19 cellular contexts compared by ENCODE assay signal in the genomic region with DNA sequence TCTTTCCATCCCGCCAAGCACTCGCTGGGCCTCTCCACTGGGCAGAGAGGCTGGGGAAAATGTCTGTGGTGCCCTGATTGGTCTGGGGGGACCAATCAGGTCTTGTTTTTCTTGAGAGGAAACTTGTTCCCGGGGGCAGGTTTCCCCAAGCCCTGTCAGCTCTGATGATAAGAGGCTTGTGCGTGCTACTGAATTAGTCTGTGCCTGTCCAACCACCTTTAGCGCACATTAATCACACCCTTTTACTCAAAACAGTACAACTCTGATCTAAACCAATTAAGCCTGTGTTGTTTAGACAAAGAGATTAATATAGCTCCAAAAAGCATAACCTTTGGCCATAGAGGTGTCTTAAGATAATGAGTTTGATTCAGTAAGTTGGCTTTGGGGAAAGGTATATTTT.
DNase-seq lines count a peak whose midpoint lies in the region; ATAC-seq, FAIRE-seq and TF ChIP-seq lines count a peak whose summit lies in the region.
"Had no signal": no experiment of that assay in that cellular context is flagged by ENCODE, and none has a peak within 500 bp of the region (broad histone marks: within the 10 kb centered on the region; RNA-seq: fewer than 3 reads in every experiment).

No MANE protein-coding gene starts in this region.

- CTCF ChIA-PET in activated naive CD4-positive, alpha-beta T cell treated with anti-CD3 and anti-CD28 coated beads, Interleukin-2, amount 10 ng/mL, durations not matched to agents 7 days and 5 days (lab: Charles Lee): no interaction called here

- H3K4me3 ChIP-seq in endodermal cell (ENCODE audit: low read length) (no peak overlapping the region), WERI-Rb-1 (ENCODE audit: low read depth, low read length) (no peak overlapping the region)

- no peaks in the 10 kb centered on the region for H3K4me1 ChIP-seq in endodermal cell (ENCODE audit: control insufficient read depth, insufficient read depth, low read length)

- H3K36me3 Mint-ChIP-seq in activated naive CD4-positive, alpha-beta T cell treated with anti-CD3 and anti-CD28 coated beads, Interleukin-2, amount 10 ng/mL, durations not matched to agents 7 days and 5 days: peaks cover 23% of the 10 kb centered on the region
- H3K36me3 Mint-ChIP-seq in endodermal cell (ENCODE audit: low read depth): no peaks in the 10 kb centered on the region
- H3K36me3 Mint-ChIP-seq in stimulated activated effector memory CD8-positive, alpha-beta T cell treated with anti-CD3 and anti-CD28 coated beads, Interleukin-12 subunit alpha, Interleukin-12 subunit beta, amount 100 ng/mL, for 72 hours: no peaks in the 10 kb centered on the region
- H3K36me3 Mint-ChIP-seq: CD14-positive monocyte had no signal

- no peaks in the 10 kb centered on the region for H3K9me3 ChIP-seq in endodermal cell (ENCODE audit: control insufficient read depth, low read length)
- H3K9me3 ChIP-seq in WERI-Rb-1 (ENCODE audit: severe bottlenecking): no peaks in the 10 kb centered on the region

- no peak overlapping the region for H3K27ac ChIP-seq in endodermal cell (ENCODE audit: low read depth, low read length)
- no peak overlapping the region for H3K27ac ChIP-seq in WERI-Rb-1
- H3K27ac ChIP-seq: HL-60, RWPE1 had no signal

- H3K9ac ChIP-seq in endodermal cell (ENCODE audit: extremely low read depth, low read length, poor library complexity, severe bottlenecking): no peak overlapping the region

- FAIRE-seq in HTR-8/SVneo (lab: Jason Lieb, UNC): no peak

- no peaks in the 10 kb centered on the region for H3K36me3 ChIP-seq in endodermal cell (ENCODE audit: control insufficient read depth, insufficient read depth, low read length)
- H3K36me3 ChIP-seq in WERI-Rb-1: no peaks in the 10 kb centered on the region

- no peak for DNase-seq in activated naive CD4-positive, alpha-beta T cell treated with anti-CD3 and anti-CD28 coated beads, Interleukin-2, amount 10 ng/mL, durations not matched to agents 7 days and 5 days
- no peak for DNase-seq in activated naive CD4-positive, alpha-beta T cell treated with anti-CD3 and anti-CD28 coated beads, Interleukin-2, amount 50 U/mL, for 16 hours
- DNase-seq in NCI-H82 treated with DMSO at 0.1 percent for 48 hours (lab: John Stamatoyannopoulos, UW; ENCODE audit: unreplicated experiment): peak; percentile 59
- DNase-seq in endodermal cell: peak; percentile 42
- no peak for DNase-seq in stimulated activated effector memory CD8-positive, alpha-beta T cell treated with anti-CD3 and anti-CD28 coated beads, Interleukin-12 subunit alpha, Interleukin-12 subunit beta, amount 100 ng/mL, for 72 hours (ENCODE audit: low spot score in 2 of 2)
- no peak for DNase-seq in HTR-8/SVneo (ENCODE audit: insufficient read length, low spot score)
- no peak for DNase-seq in WERI-Rb-1
- DNase-seq: AML-193, DMS53, NCI-H1105, NCI-H187 treated with DMSO at 0.1 percent for 48 hours, NCI-H345, NCI-H526, OCI-M1 had no signal

- ATAC-seq in stimulated activated effector memory CD8-positive, alpha-beta T cell treated with anti-CD3 and anti-CD28 coated beads, Interleukin-12 subunit alpha, Interleukin-12 subunit beta, amount 100 ng/mL, for 72 hours: no peak
- no peak for ATAC-seq in GM21526 (IDR thresholded peaks at IDR 0.05; ENCODE audit: low FRiP score, unreplicated experiment)
- ATAC-seq: HCT116 had no signal

- H3K4me1 Mint-ChIP-seq in activated naive CD4-positive, alpha-beta T cell treated with anti-CD3 and anti-CD28 coated beads, Interleukin-2, amount 10 ng/mL, durations not matched to agents 7 days and 5 days: peaks cover 69% of the 10 kb centered on the region
- H3K4me1 Mint-ChIP-seq in endodermal cell: peaks cover 37% of the 10 kb centered on the region
- H3K4me1 Mint-ChIP-seq in stimulated activated effector memory CD8-positive, alpha-beta T cell treated with anti-CD3 and anti-CD28 coated beads, Interleukin-12 subunit alpha, Interleukin-12 subunit beta, amount 100 ng/mL, for 72 hours: peaks cover 72% of the 10 kb centered on the region

- TF ChIP-seq CTCF in endodermal cell (conservative IDR thresholded peaks at IDR 0.05) (no peak), WERI-Rb-1 (IDR thresholded peaks at IDR 0.05; ENCODE audit: low read depth, low read length) (no peak)

- H3K27me3 ChIP-seq in endodermal cell (ENCODE audit: control insufficient read depth, insufficient read depth, low read length, poor library complexity, severe bottlenecking) (no peaks in the 10 kb centered on the region), WERI-Rb-1 (ENCODE audit: insufficient read depth, low read depth, severe bottlenecking) (peaks cover 85% of the 10 kb centered on the region)

- WGBS in endodermal cell (ENCODE audit: insufficient coverage in 1 of 2, insufficient read length in 1 of 2), 2 experiments: 93 to 100% methylated on average over 2 to 5 of the region's 5 CpGs

- peaks cover 16% of the 10 kb centered on the region for H3K9me3 Mint-ChIP-seq in activated naive CD4-positive, alpha-beta T cell treated with anti-CD3 and anti-CD28 coated beads, Interleukin-2, amount 10 ng/mL, durations not matched to agents 7 days and 5 days
- no peaks in the 10 kb centered on the region for H3K9me3 Mint-ChIP-seq in endodermal cell
- no peaks in the 10 kb centered on the region for H3K9me3 Mint-ChIP-seq in stimulated activated effector memory CD8-positive, alpha-beta T cell treated with anti-CD3 and anti-CD28 coated beads, Interleukin-12 subunit alpha, Interleukin-12 subunit beta, amount 100 ng/mL, for 72 hours

- H3K4me3 Mint-ChIP-seq in activated naive CD4-positive, alpha-beta T cell treated with anti-CD3 and anti-CD28 coated beads, Interleukin-2, amount 10 ng/mL, durations not matched to agents 7 days and 5 days: no peak overlapping the region
- H3K4me3 Mint-ChIP-seq in endodermal cell: no peak overlapping the region
- no peak overlapping the region for H3K4me3 Mint-ChIP-seq in stimulated activated effector memory CD8-positive, alpha-beta T cell treated with anti-CD3 and anti-CD28 coated beads, Interleukin-12 subunit alpha, Interleukin-12 subunit beta, amount 100 ng/mL, for 72 hours
- H3K4me3 Mint-ChIP-seq: CD14-positive monocyte had no signal

- H3K27me3 Mint-ChIP-seq in activated naive CD4-positive, alpha-beta T cell treated with anti-CD3 and anti-CD28 coated beads, Interleukin-2, amount 10 ng/mL, durations not matched to agents 7 days and 5 days: peaks cover 7% of the 10 kb centered on the region
- H3K27me3 Mint-ChIP-seq in endodermal cell (ENCODE audit: insufficient read depth): peaks cover 14% of the 10 kb centered on the region

- peak overlapping the region; percentile 87 for H3K27ac Mint-ChIP-seq in activated naive CD4-positive, alpha-beta T cell treated with anti-CD3 and anti-CD28 coated beads, Interleukin-2, amount 10 ng/mL, durations not matched to agents 7 days and 5 days
- no peak overlapping the region for H3K27ac Mint-ChIP-seq in endodermal cell
- peak overlapping the region; percentile 93 for H3K27ac Mint-ChIP-seq in stimulated activated effector memory CD8-positive, alpha-beta T cell treated with anti-CD3 and anti-CD28 coated beads, Interleukin-12 subunit alpha, Interleukin-12 subunit beta, amount 100 ng/mL, for 72 hours

Comparison
In these comparisons a context has a peak if more than half of its experiments do, and no peak if none do; other contexts are left out.
1. DNase-seq: peak in NCI-H82 treated with DMSO at 0.1 percent for 48 hours (single experiment) and endodermal cell (single experiment); none in activated naive CD4-positive, alpha-beta T cell treated with anti-CD3 and anti-CD28 coated beads, Interleukin-2, amount 10 ng/mL, durations not matched to agents 7 days and 5 days (single experiment), activated naive CD4-positive, alpha-beta T cell treated with anti-CD3 and anti-CD28 coated beads, Interleukin-2, amount 50 U/mL, for 16 hours (single experiment), stimulated activated effector memory CD8-positive, alpha-beta T cell treated with anti-CD3 and anti-CD28 coated beads, Interleukin-12 subunit alpha, Interleukin-12 subunit beta, amount 100 ng/mL, for 72 hours (0 of 2), HTR-8/SVneo (single experiment) and WERI-Rb-1 (single experiment).